In the genomic region with DNA sequence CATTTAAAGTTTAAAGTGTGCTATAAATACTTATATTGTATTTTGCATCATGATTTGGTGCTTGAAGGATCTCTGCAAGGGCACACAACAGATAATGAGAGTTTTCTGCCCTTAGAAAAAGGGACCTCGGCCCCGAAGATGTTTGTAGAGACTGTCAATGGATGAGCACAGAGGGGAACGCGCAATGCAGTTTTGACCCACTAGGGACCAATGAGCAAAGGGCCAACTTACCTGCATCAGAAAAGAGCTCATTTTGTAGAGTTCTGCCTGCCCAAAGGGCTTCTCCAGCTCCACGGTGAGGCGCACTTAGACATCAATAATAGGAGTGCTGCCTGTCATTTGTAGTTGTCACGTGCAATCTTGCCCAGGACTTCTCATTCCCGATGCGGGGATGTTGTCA, we compare ENCODE assay signal across 1 cellular context.
TF ChIP-seq lines count a peak whose summit lies in the region.

No MANE protein-coding gene starts in this region.

TF ChIP-seq in GM23338, 12 proteins besides CTCF, POLR2A, EP300 and RAD21 (continued from another document):
- TF ChIP-seq, protein P1, sequence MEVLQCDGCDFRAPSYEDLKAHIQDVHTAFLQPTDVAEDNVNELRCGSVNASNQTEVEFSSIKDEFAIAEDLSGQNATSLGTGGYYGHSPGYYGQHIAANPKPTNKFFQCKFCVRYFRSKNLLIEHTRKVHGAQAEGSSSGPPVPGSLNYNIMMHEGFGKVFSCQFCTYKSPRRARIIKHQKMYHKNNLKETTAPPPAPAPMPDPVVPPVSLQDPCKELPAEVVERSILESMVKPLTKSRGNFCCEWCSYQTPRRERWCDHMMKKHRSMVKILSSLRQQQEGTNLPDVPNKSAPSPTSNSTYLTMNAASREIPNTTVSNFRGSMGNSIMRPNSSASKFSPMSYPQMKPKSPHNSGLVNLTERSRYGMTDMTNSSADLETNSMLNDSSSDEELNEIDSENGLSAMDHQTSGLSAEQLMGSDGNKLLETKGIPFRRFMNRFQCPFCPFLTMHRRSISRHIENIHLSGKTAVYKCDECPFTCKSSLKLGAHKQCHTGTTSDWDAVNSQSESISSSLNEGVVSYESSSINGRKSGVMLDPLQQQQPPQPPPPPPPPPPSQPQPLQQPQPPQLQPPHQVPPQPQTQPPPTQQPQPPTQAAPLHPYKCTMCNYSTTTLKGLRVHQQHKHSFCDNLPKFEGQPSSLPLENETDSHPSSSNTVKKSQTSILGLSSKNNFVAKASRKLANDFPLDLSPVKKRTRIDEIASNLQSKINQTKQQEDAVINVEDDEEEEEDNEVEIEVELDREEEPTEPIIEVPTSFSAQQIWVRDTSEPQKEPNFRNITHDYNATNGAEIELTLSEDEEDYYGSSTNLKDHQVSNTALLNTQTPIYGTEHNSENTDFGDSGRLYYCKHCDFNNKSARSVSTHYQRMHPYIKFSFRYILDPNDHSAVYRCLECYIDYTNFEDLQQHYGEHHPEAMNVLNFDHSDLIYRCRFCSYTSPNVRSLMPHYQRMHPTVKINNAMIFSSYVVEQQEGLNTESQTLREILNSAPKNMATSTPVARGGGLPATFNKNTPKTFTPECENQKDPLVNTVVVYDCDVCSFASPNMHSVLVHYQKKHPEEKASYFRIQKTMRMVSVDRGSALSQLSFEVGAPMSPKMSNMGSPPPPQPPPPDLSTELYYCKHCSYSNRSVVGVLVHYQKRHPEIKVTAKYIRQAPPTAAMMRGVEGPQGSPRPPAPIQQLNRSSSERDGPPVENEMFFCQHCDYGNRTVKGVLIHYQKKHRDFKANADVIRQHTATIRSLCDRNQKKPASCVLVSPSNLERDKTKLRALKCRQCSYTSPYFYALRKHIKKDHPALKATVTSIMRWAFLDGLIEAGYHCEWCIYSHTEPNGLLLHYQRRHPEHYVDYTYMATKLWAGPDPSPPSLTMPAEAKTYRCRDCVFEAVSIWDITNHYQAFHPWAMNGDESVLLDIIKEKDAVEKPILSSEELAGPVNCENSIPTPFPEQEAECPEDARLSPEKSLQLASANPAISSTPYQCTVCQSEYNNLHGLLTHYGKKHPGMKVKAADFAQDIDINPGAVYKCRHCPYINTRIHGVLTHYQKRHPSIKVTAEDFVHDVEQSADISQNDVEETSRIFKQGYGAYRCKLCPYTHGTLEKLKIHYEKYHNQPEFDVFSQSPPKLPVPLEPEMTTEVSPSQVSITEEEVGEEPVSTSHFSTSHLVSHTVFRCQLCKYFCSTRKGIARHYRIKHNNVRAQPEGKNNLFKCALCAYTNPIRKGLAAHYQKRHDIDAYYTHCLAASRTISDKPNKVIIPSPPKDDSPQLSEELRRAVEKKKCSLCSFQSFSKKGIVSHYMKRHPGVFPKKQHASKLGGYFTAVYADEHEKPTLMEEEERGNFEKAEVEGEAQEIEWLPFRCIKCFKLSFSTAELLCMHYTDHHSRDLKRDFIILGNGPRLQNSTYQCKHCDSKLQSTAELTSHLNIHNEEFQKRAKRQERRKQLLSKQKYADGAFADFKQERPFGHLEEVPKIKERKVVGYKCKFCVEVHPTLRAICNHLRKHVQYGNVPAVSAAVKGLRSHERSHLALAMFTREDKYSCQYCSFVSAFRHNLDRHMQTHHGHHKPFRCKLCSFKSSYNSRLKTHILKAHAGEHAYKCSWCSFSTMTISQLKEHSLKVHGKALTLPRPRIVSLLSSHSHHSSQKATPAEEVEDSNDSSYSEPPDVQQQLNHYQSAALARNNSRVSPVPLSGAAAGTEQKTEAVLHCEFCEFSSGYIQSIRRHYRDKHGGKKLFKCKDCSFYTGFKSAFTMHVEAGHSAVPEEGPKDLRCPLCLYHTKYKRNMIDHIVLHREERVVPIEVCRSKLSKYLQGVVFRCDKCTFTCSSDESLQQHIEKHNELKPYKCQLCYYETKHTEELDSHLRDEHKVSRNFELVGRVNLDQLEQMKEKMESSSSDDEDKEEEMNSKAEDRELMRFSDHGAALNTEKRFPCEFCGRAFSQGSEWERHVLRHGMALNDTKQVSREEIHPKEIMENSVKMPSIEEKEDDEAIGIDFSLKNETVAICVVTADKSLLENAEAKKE (CRISPR knock-in tag; IDR thresholded peaks at IDR 0.05): no peak
- TF ChIP-seq ZNF331 (CRISPR knock-in tag; IDR thresholded peaks at IDR 0.05; ENCODE audit: low read depth) (no peak), POLR2AphosphoS5 (IDR thresholded peaks at IDR 0.05; ENCODE audit: low read depth) (no peak), STAT1 (IDR thresholded peaks at IDR 0.05; ENCODE audit: unreplicated experiment) (no peak), EZH2phosphoT487 (IDR thresholded peaks at IDR 0.05; ENCODE audit: unreplicated experiment) (no peak), NANOG (IDR thresholded peaks at IDR 0.05; ENCODE audit: borderline replicate concordance) (no peak)
- TF ChIP-seq, protein P2, sequence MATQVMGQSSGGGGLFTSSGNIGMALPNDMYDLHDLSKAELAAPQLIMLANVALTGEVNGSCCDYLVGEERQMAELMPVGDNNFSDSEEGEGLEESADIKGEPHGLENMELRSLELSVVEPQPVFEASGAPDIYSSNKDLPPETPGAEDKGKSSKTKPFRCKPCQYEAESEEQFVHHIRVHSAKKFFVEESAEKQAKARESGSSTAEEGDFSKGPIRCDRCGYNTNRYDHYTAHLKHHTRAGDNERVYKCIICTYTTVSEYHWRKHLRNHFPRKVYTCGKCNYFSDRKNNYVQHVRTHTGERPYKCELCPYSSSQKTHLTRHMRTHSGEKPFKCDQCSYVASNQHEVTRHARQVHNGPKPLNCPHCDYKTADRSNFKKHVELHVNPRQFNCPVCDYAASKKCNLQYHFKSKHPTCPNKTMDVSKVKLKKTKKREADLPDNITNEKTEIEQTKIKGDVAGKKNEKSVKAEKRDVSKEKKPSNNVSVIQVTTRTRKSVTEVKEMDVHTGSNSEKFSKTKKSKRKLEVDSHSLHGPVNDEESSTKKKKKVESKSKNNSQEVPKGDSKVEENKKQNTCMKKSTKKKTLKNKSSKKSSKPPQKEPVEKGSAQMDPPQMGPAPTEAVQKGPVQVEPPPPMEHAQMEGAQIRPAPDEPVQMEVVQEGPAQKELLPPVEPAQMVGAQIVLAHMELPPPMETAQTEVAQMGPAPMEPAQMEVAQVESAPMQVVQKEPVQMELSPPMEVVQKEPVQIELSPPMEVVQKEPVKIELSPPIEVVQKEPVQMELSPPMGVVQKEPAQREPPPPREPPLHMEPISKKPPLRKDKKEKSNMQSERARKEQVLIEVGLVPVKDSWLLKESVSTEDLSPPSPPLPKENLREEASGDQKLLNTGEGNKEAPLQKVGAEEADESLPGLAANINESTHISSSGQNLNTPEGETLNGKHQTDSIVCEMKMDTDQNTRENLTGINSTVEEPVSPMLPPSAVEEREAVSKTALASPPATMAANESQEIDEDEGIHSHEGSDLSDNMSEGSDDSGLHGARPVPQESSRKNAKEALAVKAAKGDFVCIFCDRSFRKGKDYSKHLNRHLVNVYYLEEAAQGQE (IDR thresholded peaks at IDR 0.05; ENCODE audit: unreplicated experiment): no peak
